In genomic region chr6:107132330-107132954, GRCh38 we compare ENCODE assay signal across 8 cellular contexts. TPM values are rescaled to one million over a fixed set of nuclear protein-coding genes. Genes with fewer than 3 reads are reported as not detected.
DNase-seq lines count a peak whose midpoint lies in the region; ATAC-seq, FAIRE-seq and TF ChIP-seq lines count a peak whose summit lies in the region.

No MANE protein-coding gene starts in this region.

- no peak overlapping the region for H3K9ac ChIP-seq in neuronal stem cell (ENCODE audit: low read depth, low read length, poor library complexity)

- no peaks in the 10 kb centered on the region for H3K9me3 Mint-ChIP-seq in activated CD8-positive, alpha-beta memory T cell treated with anti-CD3 and anti-CD28 coated beads, Interleukin-2, amount 10 ng/mL, durations not matched to agents 7 days and 5 days (ENCODE audit: low read depth)

- no peak overlapping the region for H2BK5ac ChIP-seq in neuronal stem cell (ENCODE audit: low read length)

- no peaks in the 10 kb centered on the region for H3K4me1 ChIP-seq in neuronal stem cell (ENCODE audit: control insufficient read depth in 2 of 2, insufficient read depth in 1 of 2, low read depth in 1 of 2, low read length in 2 of 2)

- H2BK120ac ChIP-seq in neuronal stem cell (ENCODE audit: low read depth, low read length): no peak overlapping the region

- H3K4me3 ChIP-seq in bronchial epithelial cell (ENCODE audit: low read depth, low read length): no peak overlapping the region
- no peak overlapping the region for H3K4me3 ChIP-seq in neuronal stem cell (ENCODE audit: low read length in 2 of 2)

- H3K18ac ChIP-seq in neuronal stem cell (ENCODE audit: low read length): no peak overlapping the region

- H3K14ac ChIP-seq in neuronal stem cell (ENCODE audit: low read length): no peak overlapping the region

- H2AK5ac ChIP-seq in neuronal stem cell (ENCODE audit: low read depth, low read length): no peak overlapping the region

- no peak overlapping the region for H2BK15ac ChIP-seq in neuronal stem cell (ENCODE audit: low read length)

- H3K9me3 ChIP-seq in neuronal stem cell (replicated peaks in 1 of 2; ENCODE audit: control insufficient read depth in 2 of 2, insufficient read depth in 1 of 2, low read depth in 1 of 2, low read length in 2 of 2): no peaks in the 10 kb centered on the region

- no peak overlapping the region for H3K27ac Mint-ChIP-seq in activated CD8-positive, alpha-beta memory T cell treated with anti-CD3 and anti-CD28 coated beads, Interleukin-2, amount 10 ng/mL, durations not matched to agents 7 days and 5 days

- H3K36me3 Mint-ChIP-seq in activated CD8-positive, alpha-beta memory T cell treated with anti-CD3 and anti-CD28 coated beads, Interleukin-2, amount 10 ng/mL, durations not matched to agents 7 days and 5 days: no peaks in the 10 kb centered on the region

- no peak overlapping the region for H3K27ac ChIP-seq in neuronal stem cell (replicated peaks; ENCODE audit: low read length)

- WGBS in neuronal stem cell (ENCODE audit: extremely low coverage in 2 of 2, insufficient read length in 2 of 2, insufficient replicate concordance in 1 of 2), 2 donors: no CpG with 5 or more reads among the region's 8 CpGs

- H3K4me3 Mint-ChIP-seq in activated CD8-positive, alpha-beta memory T cell treated with anti-CD3 and anti-CD28 coated beads, Interleukin-2, amount 10 ng/mL, durations not matched to agents 7 days and 5 days: no peak overlapping the region

- peak; percentile 31 for TF ChIP-seq CTCF in bronchial epithelial cell (IDR thresholded peaks at IDR 0.05; ENCODE audit: insufficient read depth, low read length, severe bottlenecking)

- no peak for FAIRE-seq in bronchial epithelial cell (lab: Jason Lieb, UNC)

- no peak overlapping the region for H3K4me2 ChIP-seq in neuronal stem cell (ENCODE audit: insufficient read depth, low read length, poor library complexity, severe bottlenecking)

- no peak for ATAC-seq in activated CD8-positive, alpha-beta memory T cell treated with anti-CD3 and anti-CD28 coated beads, Interleukin-2, amount 10 ng/mL, durations not matched to agents 7 days and 5 days
- ATAC-seq in GM21717 (IDR thresholded peaks at IDR 0.05; ENCODE audit: unreplicated experiment): no peak

- H3K4ac ChIP-seq in neuronal stem cell (ENCODE audit: low read length): no peak overlapping the region

- peak; percentile 60 for DNase-seq in activated CD8-positive, alpha-beta memory T cell treated with anti-CD3 and anti-CD28 coated beads for 24 hours
- DNase-seq in activated CD8-positive, alpha-beta memory T cell treated with anti-CD3 and anti-CD28 coated beads, Interleukin-2, amount 10 ng/mL, durations not matched to agents 7 days and 5 days: no peak
- DNase-seq in NCI-H2196 (lab: John Stamatoyannopoulos, UW; ENCODE audit: unreplicated experiment) (peak; percentile 71), bronchial epithelial cell (ENCODE audit: low read depth) (peak; percentile 16), neuronal stem cell (ENCODE audit: low spot score) (no peak), mucosa of gallbladder (ENCODE audit: low spot score) (no peak), NCI-H187 treated with DMSO at 0.1 percent for 48 hours (lab: John Stamatoyannopoulos, UW) (no peak)

- no peak overlapping the region for H4K91ac ChIP-seq in neuronal stem cell (ENCODE audit: low read depth, low read length, poor library complexity)

- H3K79me1 ChIP-seq in neuronal stem cell (ENCODE audit: low read depth, low read length): no peaks in the 10 kb centered on the region

- CTCF ChIA-PET in activated CD8-positive, alpha-beta memory T cell treated with anti-CD3 and anti-CD28 coated beads, Interleukin-2, amount 10 ng/mL, durations not matched to agents 7 days and 5 days (lab: Charles Lee): interaction anchor here (2.0 kb wide), 1 partner anchor 14 kb away, joined by 4 read pairs; no protein-coding TSS in a partner anchor

- no peaks in the 10 kb centered on the region for H3K36me3 ChIP-seq in bronchial epithelial cell (ENCODE audit: control insufficient read depth, insufficient read depth, low read length)
- no peaks in the 10 kb centered on the region for H3K36me3 ChIP-seq in neuronal stem cell (replicated peaks in 1 of 2; ENCODE audit: control insufficient read depth in 2 of 2, insufficient read depth in 2 of 2, low read length in 2 of 2)

- peak overlapping the region; percentile 63 for H2AFZ ChIP-seq in neuronal stem cell (ENCODE audit: low read length)

- no peaks in the 10 kb centered on the region for H3K27me3 ChIP-seq in bronchial epithelial cell (ENCODE audit: control insufficient read depth, insufficient read depth, low read length)
- no peaks in the 10 kb centered on the region for H3K27me3 ChIP-seq in neuronal stem cell (ENCODE audit: control insufficient read depth in 3 of 3, insufficient read depth in 3 of 3, low read depth in 1 of 3, low read length in 3 of 3)

- peaks cover 2% of the 10 kb centered on the region for H3K4me1 Mint-ChIP-seq in activated CD8-positive, alpha-beta memory T cell treated with anti-CD3 and anti-CD28 coated beads, Interleukin-2, amount 10 ng/mL, durations not matched to agents 7 days and 5 days

- no peak overlapping the region for H4K8ac ChIP-seq in neuronal stem cell (ENCODE audit: low read depth, low read length)

- peaks cover 5% of the 10 kb centered on the region for H3K27me3 Mint-ChIP-seq in activated CD8-positive, alpha-beta memory T cell treated with anti-CD3 and anti-CD28 coated beads, Interleukin-2, amount 10 ng/mL, durations not matched to agents 7 days and 5 days

- no peak overlapping the region for H2BK12ac ChIP-seq in neuronal stem cell (ENCODE audit: low read length)

- no peak overlapping the region for H3K23ac ChIP-seq in neuronal stem cell (ENCODE audit: low read depth, low read length, poor library complexity)

RNA-seq across cellular contexts. Expression of gene BEND3, which starts 17.1 kb away (rescaled TPM):
- total RNA-seq in activated CD8-positive, alpha-beta memory T cell treated with anti-CD3 and anti-CD28 coated beads, Interleukin-2, amount 10 ng/mL, durations not matched to agents 7 days and 5 days: 1 to 10 TPM; 3.3 to 4.7 TPM
- total RNA-seq in bronchial epithelial cell: 1.8 and 3.9 TPM in 2 replicates
- 4.8 TPM for polyA plus RNA-seq in neuronal stem cell (2013, experiment 1 of 2)
- 5.1 TPM for polyA plus RNA-seq in neuronal stem cell (2013, experiment 2 of 2)
- total RNA-seq in mucosa of gallbladder: 5.7 TPM

Comparison
In these comparisons a context has a peak if more than half of its experiments do, and no peak if none do; other contexts are left out.
1. DNase-seq: peak in activated CD8-positive, alpha-beta memory T cell treated with anti-CD3 and anti-CD28 coated beads for 24 hours (single experiment), NCI-H2196 (single experiment) and bronchial epithelial cell (single experiment); none in activated CD8-positive, alpha-beta memory T cell treated with anti-CD3 and anti-CD28 coated beads, Interleukin-2, amount 10 ng/mL, durations not matched to agents 7 days and 5 days (single experiment), neuronal stem cell (single experiment), mucosa of gallbladder (single experiment) and NCI-H187 treated with DMSO at 0.1 percent for 48 hours (single experiment).